9 cellular contexts compared by ENCODE assay signal in genomic region chr11:12746593-12747097, GRCh38.
DNase-seq lines count a peak whose midpoint lies in the region; ATAC-seq and TF ChIP-seq lines count a peak whose summit lies in the region.
"Had no signal": no experiment of that assay in that cellular context is flagged by ENCODE, and none has a peak within 500 bp of the region (broad histone marks: within the 10 kb centered on the region; RNA-seq: fewer than 3 reads in every experiment).

No MANE protein-coding gene starts in this region.

- WGBS in right cardiac atrium: 38% methylated on average over 6 of the region's 6 CpGs
- WGBS in aorta, 2 donors: 25 to 27% methylated on average over 6 of the region's 6 CpGs

- H3K4me1 ChIP-seq in right cardiac atrium (ENCODE audit: control insufficient read depth, insufficient read depth, low read length): peaks cover 17% of the 10 kb centered on the region
- peaks cover 0 to 4% of the 10 kb centered on the region in 2 donors for H3K4me1 ChIP-seq in aorta (ENCODE audit: control insufficient read depth in 1 of 2, insufficient read depth in 2 of 2, low read length in 2 of 2)

- H3K4me3 ChIP-seq in right cardiac atrium (ENCODE audit: low read length) (no peak overlapping the region), aorta (ENCODE audit: low read length in 2 of 2) (no peak overlapping the region), dorsolateral prefrontal cortex (no peak overlapping the region)
- H3K4me3 ChIP-seq: thoracic aorta had no signal

- DNase-seq in stimulated activated naive CD8-positive, alpha-beta T cell treated with anti-CD3 and anti-CD28 coated beads, Interleukin-15, Interleukin-2, amounts not matched to agents 100 U/mL and 50 U/mL, for 24 hours: no peak
- DNase-seq in stimulated activated naive CD8-positive, alpha-beta T cell treated with anti-CD3 and anti-CD28 coated beads, Interleukin-15, amount 100 ng/mL, for 72 hours: no peak
- DNase-seq in SHP77 (lab: John Stamatoyannopoulos, UW) (peak; percentile 67 to 87), right cardiac atrium (peak; percentile 75 to 91 (median 90)), aorta (peak; percentile 67 to 82), dorsolateral prefrontal cortex (no peak), germinal center (ENCODE audit: low spot score) (no peak)
- DNase-seq in CD4-positive, alpha-beta T cell: no peak

- H3K27ac Mint-ChIP-seq in stimulated activated naive CD8-positive, alpha-beta T cell treated with anti-CD3 and anti-CD28 coated beads, Interleukin-15, amount 100 ng/mL, for 72 hours: no peak overlapping the region
- no peak overlapping the region for H3K27ac Mint-ChIP-seq in CD4-positive, alpha-beta T cell

- POLR2A ChIA-PET in CD4-positive, alpha-beta T cell (lab: Charles Lee): no interaction called here

- no peaks in the 10 kb centered on the region for H3K27me3 ChIP-seq in right cardiac atrium (ENCODE audit: control insufficient read depth, insufficient read depth)
- H3K27me3 ChIP-seq in aorta (ENCODE audit: control insufficient read depth in 1 of 2, insufficient read depth in 2 of 2, low read length in 1 of 2): no peaks in the 10 kb centered on the region
- no peaks in the 10 kb centered on the region for H3K27me3 ChIP-seq in dorsolateral prefrontal cortex
- no peaks in the 10 kb centered on the region for H3K27me3 ChIP-seq in CD4-positive, alpha-beta T cell (ENCODE audit: control insufficient read depth, insufficient read depth, low read length)

- no peaks in the 10 kb centered on the region for H3K36me3 ChIP-seq in aorta (ENCODE audit: control insufficient read depth in 1 of 2, insufficient read depth in 2 of 2, low read length in 1 of 2)
- H3K36me3 ChIP-seq: thoracic aorta had no signal

- H3K27ac ChIP-seq in right cardiac atrium (ENCODE audit: low read length) (no peak overlapping the region), aorta (ENCODE audit: low read depth in 1 of 2, low read length in 2 of 2) (no peak overlapping the region), dorsolateral prefrontal cortex (no peak overlapping the region)
- no peak overlapping the region for H3K27ac ChIP-seq in CD4-positive, alpha-beta T cell (ENCODE audit: low read depth, low read length)
- H3K27ac ChIP-seq: thoracic aorta had no signal

- no peaks in the 10 kb centered on the region for H3K9me3 ChIP-seq in right cardiac atrium (ENCODE audit: control insufficient read depth, low read length)
- no peaks in the 10 kb centered on the region for H3K9me3 ChIP-seq in aorta (ENCODE audit: control insufficient read depth, low read length)
- no peaks in the 10 kb centered on the region for H3K9me3 ChIP-seq in CD4-positive, alpha-beta T cell (ENCODE audit: control insufficient read depth, low read length)
- H3K9me3 ChIP-seq: thoracic aorta had no signal

- TF ChIP-seq CTCF in dorsolateral prefrontal cortex (IDR thresholded peaks at IDR 0.05 in 54 of 56, conservative IDR thresholded peaks at IDR 0.05 in 2 of 56; ENCODE audit: low read depth in 1 of 56, partially characterized antibody in 56 of 56): no peak
- no peak for TF ChIP-seq CTCF in CD4-positive, alpha-beta T cell (IDR thresholded peaks at IDR 0.05)

- ATAC-seq in stimulated activated naive CD8-positive, alpha-beta T cell treated with anti-CD3 and anti-CD28 coated beads, Interleukin-15, Interleukin-2, amounts not matched to agents 100 U/mL and 50 U/mL, for 24 hours: peak; percentile 28
- no peak for ATAC-seq in stimulated activated naive CD8-positive, alpha-beta T cell treated with anti-CD3 and anti-CD28 coated beads, Interleukin-15, amount 100 ng/mL, for 72 hours
- ATAC-seq in right cardiac atrium (peak; percentile 84 to 86), aorta (ENCODE audit: low FRiP score) (peak; percentile 55)
- no peak for ATAC-seq in CD4-positive, alpha-beta T cell (ENCODE audit: poor library complexity)

- no peak overlapping the region for H3K4me3 Mint-ChIP-seq in stimulated activated naive CD8-positive, alpha-beta T cell treated with anti-CD3 and anti-CD28 coated beads, Interleukin-15, amount 100 ng/mL, for 72 hours
- H3K4me3 Mint-ChIP-seq in CD4-positive, alpha-beta T cell: no peak overlapping the region

- H3K36me3 Mint-ChIP-seq in CD4-positive, alpha-beta T cell (ENCODE audit: low read depth): no peaks in the 10 kb centered on the region

- CTCF ChIA-PET in CD4-positive, alpha-beta T cell (lab: Charles Lee): interaction anchor here (1.4 kb wide), 1 partner anchor 10 kb away, joined by 3 read pairs; no protein-coding TSS in a partner anchor

- H3K9me3 Mint-ChIP-seq in stimulated activated naive CD8-positive, alpha-beta T cell treated with anti-CD3 and anti-CD28 coated beads, Interleukin-15, amount 100 ng/mL, for 72 hours: no peaks in the 10 kb centered on the region
- no peaks in the 10 kb centered on the region for H3K9me3 Mint-ChIP-seq in CD4-positive, alpha-beta T cell

- no peaks in the 10 kb centered on the region for H3K4me1 Mint-ChIP-seq in stimulated activated naive CD8-positive, alpha-beta T cell treated with anti-CD3 and anti-CD28 coated beads, Interleukin-15, amount 100 ng/mL, for 72 hours
- H3K4me1 Mint-ChIP-seq in CD4-positive, alpha-beta T cell (ENCODE audit: low read depth): no peaks in the 10 kb centered on the region

- H3K27me3 Mint-ChIP-seq in stimulated activated naive CD8-positive, alpha-beta T cell treated with anti-CD3 and anti-CD28 coated beads, Interleukin-15, amount 100 ng/mL, for 72 hours: peaks cover 33% of the 10 kb centered on the region
- H3K27me3 Mint-ChIP-seq in CD4-positive, alpha-beta T cell: peaks cover 30% of the 10 kb centered on the region

- intact Hi-C loops in right cardiac atrium (cut with DNase I): no loop called here
- intact Hi-C loops in aorta (cut with DNase I): no loop called here
- intact Hi-C loops in dorsolateral prefrontal cortex (cut with DNase I): no loop called here
- intact Hi-C loops in CD4-positive, alpha-beta T cell (cut with DNase I, micrococcal nuclease): no loop called here

Comparison
In these comparisons a context has a peak if more than half of its experiments do, and no peak if none do; other contexts are left out.
1. ATAC-seq: peak in stimulated activated naive CD8-positive, alpha-beta T cell treated with anti-CD3 and anti-CD28 coated beads, Interleukin-15, Interleukin-2, amounts not matched to agents 100 U/mL and 50 U/mL, for 24 hours (single experiment), right cardiac atrium (2 of 2) and aorta (single experiment); none in stimulated activated naive CD8-positive, alpha-beta T cell treated with anti-CD3 and anti-CD28 coated beads, Interleukin-15, amount 100 ng/mL, for 72 hours (single experiment) and CD4-positive, alpha-beta T cell (single experiment).
2. DNase-seq: peak in SHP77 (2 of 2), right cardiac atrium (3 of 3) and aorta (2 of 2); none in stimulated activated naive CD8-positive, alpha-beta T cell treated with anti-CD3 and anti-CD28 coated beads, Interleukin-15, Interleukin-2, amounts not matched to agents 100 U/mL and 50 U/mL, for 24 hours (single experiment), stimulated activated naive CD8-positive, alpha-beta T cell treated with anti-CD3 and anti-CD28 coated beads, Interleukin-15, amount 100 ng/mL, for 72 hours (0 of 2), dorsolateral prefrontal cortex (0 of 10), CD4-positive, alpha-beta T cell (0 of 10) and germinal center (single experiment).